Comparison of ENCODE assay signal across 1 cellular context in the genomic region with DNA sequence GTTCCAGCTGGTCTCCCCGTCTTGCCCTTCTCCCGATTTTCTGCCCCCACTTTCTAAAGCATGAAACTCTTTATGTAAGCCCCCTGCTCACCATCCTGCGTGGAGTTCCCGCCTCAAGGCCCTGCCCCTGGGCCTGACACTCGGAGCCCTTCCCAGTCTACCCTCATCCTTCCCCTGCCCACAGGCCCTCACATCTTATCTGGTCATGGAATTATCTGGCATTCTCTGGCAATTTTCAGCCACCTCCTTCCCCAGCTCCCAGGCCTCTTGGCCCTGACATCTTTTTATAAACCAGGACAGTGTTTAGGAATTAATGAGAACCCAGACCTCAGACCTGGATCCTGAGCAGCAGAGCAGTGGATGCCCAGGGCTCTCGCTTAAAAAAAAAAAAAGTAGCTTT.
TF ChIP-seq lines count a peak whose summit lies in the region.

No MANE protein-coding gene starts in this region.

TF ChIP-seq in SK-N-SH treated with all-trans-retinoic acid at 6 μM for 48 hours, 23 proteins besides CTCF, POLR2A, EP300 and RAD21 (continued from another document):
- TF ChIP-seq POU6F1 (CRISPR knock-in tag; IDR thresholded peaks at IDR 0.05; ENCODE audit: borderline replicate concordance, low read depth) (no peak), ISL1 (CRISPR knock-in tag; IDR thresholded peaks at IDR 0.05) (no peak), PPARA (CRISPR knock-in tag; IDR thresholded peaks at IDR 0.05; ENCODE audit: borderline replicate concordance) (no peak), TOX (CRISPR knock-in tag; IDR thresholded peaks at IDR 0.05; ENCODE audit: borderline replicate concordance) (no peak), GLIS3 (CRISPR knock-in tag; IDR thresholded peaks at IDR 0.05) (no peak), ARNTL (CRISPR knock-in tag; IDR thresholded peaks at IDR 0.05; ENCODE audit: borderline replicate concordance, low read depth) (no peak)
